Comparison of ENCODE assay signal across 8 cellular contexts in the genomic region with DNA sequence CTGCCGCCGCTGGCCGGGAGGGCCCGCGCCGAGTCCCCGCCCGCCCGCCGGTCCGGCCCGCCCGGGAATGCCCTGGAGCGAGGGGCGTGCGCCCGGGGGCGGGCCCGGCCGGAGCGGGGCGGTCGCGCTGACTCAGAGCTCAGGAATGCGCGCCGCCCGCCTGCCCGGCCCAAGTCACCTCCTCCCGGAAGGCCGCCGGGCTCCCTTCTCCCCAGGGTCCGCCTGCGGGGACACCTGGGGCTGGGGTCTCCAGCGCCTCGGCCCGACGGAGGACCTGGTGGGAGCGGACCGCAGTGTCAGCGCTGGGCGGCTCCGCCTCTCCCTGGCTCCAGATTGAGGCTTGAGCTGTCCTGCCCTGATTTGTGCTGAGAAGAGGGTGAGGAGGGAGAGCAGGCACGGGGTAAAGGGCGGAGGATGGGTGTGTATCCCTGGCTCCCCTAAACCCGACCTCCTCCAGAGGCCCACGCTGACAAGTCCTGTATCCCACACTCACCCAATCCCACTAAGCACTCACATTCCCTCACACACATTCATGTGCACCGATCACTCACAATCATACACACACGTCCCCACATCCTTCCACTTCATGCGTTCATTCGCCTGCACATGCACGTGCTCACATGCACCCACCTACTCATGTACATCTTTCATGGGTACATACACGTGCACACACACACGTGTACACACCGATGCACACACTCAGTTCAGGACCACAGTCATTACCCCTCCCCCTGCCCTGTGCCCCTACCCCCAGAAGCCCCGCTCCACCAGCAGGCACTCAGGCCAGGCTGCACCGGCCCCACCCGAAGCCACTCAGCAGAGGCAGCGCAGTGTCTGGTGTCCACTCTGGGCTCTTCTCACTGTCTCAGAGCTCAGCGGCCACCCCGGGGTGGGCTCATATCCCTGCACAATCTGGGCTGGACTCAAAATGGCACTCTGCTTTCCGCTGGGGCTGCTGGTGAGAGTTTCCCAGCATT. TPM values are rescaled to one million over a fixed set of nuclear protein-coding genes. Genes with fewer than 3 reads are reported as not detected.
DNase-seq lines count a peak whose midpoint lies in the region; ATAC-seq and TF ChIP-seq lines count a peak whose summit lies in the region.

Gene RHBDF1, minus strand, starts transcription at position 71 of the 977 bp plus-strand sequence. CDS start 7,616 bp downstream, outside the sequence.

- peak within 1 kb of the TSS; percentile 64 for H3K4me3 Mint-ChIP-seq in activated T-helper 17 cell treated with anti-CD3 and anti-CD28 coated beads, Interleukin-2, amount 50 U/mL, for 72 hours
- H3K4me3 Mint-ChIP-seq in osteocyte (ENCODE audit: unreplicated experiment), result peak within 1 kb of the TSS; percentile 82

- intact Hi-C loops in Right ventricle myocardium inferior (cut with DNase I), result no loop called here

- H3K27me3 ChIP-seq in AG04450 (ENCODE audit: control insufficient read depth, insufficient read depth, low read length), result no peaks in the 10 kb centered on the region

- no peaks in the 10 kb centered on the region; the same call in 1 of the 2 replicates for H3K9me3 ChIP-seq in AG04450 (ENCODE audit: control insufficient read depth, insufficient read depth, low read length)

- H3K9me3 Mint-ChIP-seq in activated T-helper 17 cell treated with anti-CD3 and anti-CD28 coated beads, Interleukin-2, amount 50 U/mL, for 72 hours, result no peaks in the 10 kb centered on the region
- no peaks in the 10 kb centered on the region for H3K9me3 Mint-ChIP-seq in osteocyte (ENCODE audit: unreplicated experiment)

- no peaks in the 10 kb centered on the region for H3K36me3 Mint-ChIP-seq in activated T-helper 17 cell treated with anti-CD3 and anti-CD28 coated beads, Interleukin-2, amount 50 U/mL, for 72 hours (ENCODE audit: low read depth)
- H3K36me3 Mint-ChIP-seq in osteocyte (ENCODE audit: unreplicated experiment), result no peaks in the 10 kb centered on the region

- no peak for TF ChIP-seq CTCF in AG04450 (IDR thresholded peaks at IDR 0.05; ENCODE audit: low read depth, low read length)
- no peak for TF ChIP-seq CTCF in osteocyte (IDR thresholded peaks at IDR 0.05)

- CTCF ChIA-PET in AG04450 (lab: Charles Lee) (interaction anchor here (1.7 to 12.2 kb wide), 2 partner anchors 23 to 34 kb away, joined by 5 to 242 read pairs; no protein-coding TSS in a partner anchor), HEK293T (lab: Yijun Ruan, JAX) (interaction anchor here (0.8 to 9.2 kb wide), 3 partner anchors 22 to 108 kb away, joined by 3 to 130 read pairs (median 3); partner anchors contain the start of gene HBQ1)

- H3K27ac ChIP-seq in AG04450 (ENCODE audit: low read depth, low read length), result peak within 1 kb of the TSS; percentile 52

- peak within 1 kb of the TSS; percentile 89 for H3K4me3 ChIP-seq in AG04450 (ENCODE audit: low read depth, low read length)

- peaks cover 12% of the 10 kb centered on the region for H3K27me3 Mint-ChIP-seq in activated T-helper 17 cell treated with anti-CD3 and anti-CD28 coated beads, Interleukin-2, amount 50 U/mL, for 72 hours
- no peaks in the 10 kb centered on the region for H3K27me3 Mint-ChIP-seq in osteocyte (ENCODE audit: unreplicated experiment)

- peak; percentile 61 for ATAC-seq in activated T-helper 17 cell treated with anti-CD3 and anti-CD28 coated beads, Interleukin-2, amount 50 U/mL, for 72 hours (replicated peaks)
- ATAC-seq in Right ventricle myocardium inferior (peak; percentile 42), HG03378 (IDR thresholded peaks at IDR 0.05; ENCODE audit: unreplicated experiment) (no peak)

- H3K4me1 Mint-ChIP-seq in activated T-helper 17 cell treated with anti-CD3 and anti-CD28 coated beads, Interleukin-2, amount 50 U/mL, for 72 hours, result peaks cover 11% of the 10 kb centered on the region
- peaks cover 78% of the 10 kb centered on the region for H3K4me1 Mint-ChIP-seq in osteocyte (ENCODE audit: unreplicated experiment)

- POLR2A ChIA-PET in AG04450 (lab: Yijun Ruan, JAX), result interaction anchor here (1.0 to 1.9 kb wide), 4 partner anchors 12 to 24 kb away, joined by 4 to 12 read pairs (median 6); partner anchors contain the start of genes POLR3K and SNRNP25
- POLR2A ChIA-PET in HEK293T (lab: Yijun Ruan, JAX), result interaction anchor here (1.0 to 3.8 kb wide), 6 partner anchors 10 to 25 kb away, joined by 3 to 12 read pairs (median 4); partner anchors contain the start of genes POLR3K and SNRNP25

- H3K27ac Mint-ChIP-seq in activated T-helper 17 cell treated with anti-CD3 and anti-CD28 coated beads, Interleukin-2, amount 50 U/mL, for 72 hours, result no peak within 1 kb of the TSS
- H3K27ac Mint-ChIP-seq in osteocyte (ENCODE audit: unreplicated experiment), result peak within 1 kb of the TSS; percentile 90

- no peak for DNase-seq in AG04450 (ENCODE audit: low read depth, low spot score)
- DNase-seq in HEK293T (ENCODE audit: extremely low spot score), result peak; percentile 68
- peak; percentile 84 for DNase-seq in Right ventricle myocardium inferior (ENCODE audit: missing footprints)
- no peak for DNase-seq in osteocyte (ENCODE audit: extremely low spot score, unreplicated experiment)
- DNase-seq in NCI-H1417 (lab: John Stamatoyannopoulos, UW), result no peak
- no peak for DNase-seq in NCI-H774 (lab: John Stamatoyannopoulos, UW)

TF ChIP-seq in HEK293T, 16 proteins besides CTCF, POLR2A, EP300 and RAD21:
- TF ChIP-seq ARNT (IDR thresholded peaks at IDR 0.05), result no peak

RNA-seq across cellular contexts. Expression of gene RHBDF1, which starts in this region (rescaled TPM):
- 50.2 and 61.7 TPM in 2 replicates for polyA plus RNA-seq in AG04450 (2011; rRNA removed)
- 28.0 and 40.9 TPM in 2 replicates for polyA minus RNA-seq in AG04450 (2011; rRNA and poly(A)+ RNA removed)
- under 1 TPM in 1 of 2 donors, not detected in 1; 0.24 TPM for total RNA-seq in activated T-helper 17 cell treated with anti-CD3 and anti-CD28 coated beads, Interleukin-2, amount 50 U/mL, for 72 hours
- total RNA-seq in Right ventricle myocardium inferior (24.5 TPM), osteocyte (56.8 and 57.6 TPM in 2 replicates)

Comparison
In these comparisons a context has a peak if more than half of its experiments do, and no peak if none do; other contexts are left out.
1. RNA of gene RHBDF1 (total RNA-seq): 56.8 to 57.6 TPM in osteocyte and 24.5 TPM in Right ventricle myocardium inferior (single experiment); 0.24 TPM in activated T-helper 17 cell treated with anti-CD3 and anti-CD28 coated beads, Interleukin-2, amount 50 U/mL, for 72 hours; every median in the first group is over 10 times any median in the second.
2. Peak in ATAC-seq in activated T-helper 17 cell treated with anti-CD3 and anti-CD28 coated beads, Interleukin-2, amount 50 U/mL, for 72 hours; RNA of the gene not detected or under 1 TPM.
3. DNase-seq: peak in HEK293T (single experiment) and Right ventricle myocardium inferior (single experiment); none in AG04450 (single experiment), osteocyte (single experiment), NCI-H1417 (0 of 3) and NCI-H774 (single experiment).